8 cellular contexts compared by ENCODE assay signal in genomic region chr19:8569066-8569761, GRCh38. TPM values are rescaled to one million over a fixed set of nuclear protein-coding genes. Genes with fewer than 3 reads are reported as not detected.
DNase-seq lines count a peak whose midpoint lies in the region; TF ChIP-seq lines count a peak whose summit lies in the region.

No MANE protein-coding gene starts in this region.

- H3K27ac Mint-ChIP-seq in Calu3 (ENCODE audit: unreplicated experiment), result no peak overlapping the region
- H3K27ac Mint-ChIP-seq in activated T-cell treated with anti-CD3 and anti-CD28 coated beads, Interleukin-2, amount 50 U/mL, for 24 hours, result peak overlapping the region; percentile 86

- 0 out of 2 replicates have a peak overlapping the region, but pooled peaks have one; percentile 18 for H3K4me2 ChIP-seq in OCI-LY3 (ENCODE audit: low read length)

- no peak overlapping the region for H3K4me3 Mint-ChIP-seq in Calu3 (ENCODE audit: low read depth, unreplicated experiment)
- peak overlapping the region; percentile 11 for H3K4me3 Mint-ChIP-seq in activated T-cell treated with anti-CD3 and anti-CD28 coated beads, Interleukin-2, amount 50 U/mL, for 24 hours

- H4K20me1 ChIP-seq in OCI-LY3 (ENCODE audit: insufficient read depth, low read length), result no peaks in the 10 kb centered on the region

- no peaks in the 10 kb centered on the region for H3K4me1 ChIP-seq in HEK293 (ENCODE audit: control insufficient read depth, insufficient read depth, low read length)
- H3K4me1 ChIP-seq in OCI-LY3 (ENCODE audit: low read length), result peaks cover 7% of the 10 kb centered on the region

- POLR2A ChIA-PET in HEK293 (lab: Yijun Ruan, JAX), result no interaction called here

- H3K79me2 ChIP-seq in OCI-LY3 (ENCODE audit: low read length), result no peaks in the 10 kb centered on the region

- no peak overlapping the region for H2AFZ ChIP-seq in OCI-LY3 (ENCODE audit: low read depth, low read length)

- H3K9me3 ChIP-seq in HEK293 (ENCODE audit: control insufficient read depth, insufficient read depth, low read depth, low read length) (no peaks in the 10 kb centered on the region), OCI-LY3 (ENCODE audit: insufficient read depth, low read length) (no peaks in the 10 kb centered on the region)

- TF ChIP-seq CTCF in Calu3 (IDR thresholded peaks at IDR 0.05; ENCODE audit: unreplicated experiment), result no peak
- no peak for TF ChIP-seq CTCF in HEK293 (tag by site-specific recombination; IDR thresholded peaks at IDR 0.05)
- TF ChIP-seq CTCF in OCI-LY3 (IDR thresholded peaks at IDR 0.05; ENCODE audit: low read depth, low read length), result no peak

- H3K9me3 Mint-ChIP-seq in Calu3 (ENCODE audit: low read depth, unreplicated experiment), result no peaks in the 10 kb centered on the region
- no peaks in the 10 kb centered on the region for H3K9me3 Mint-ChIP-seq in activated T-cell treated with anti-CD3 and anti-CD28 coated beads, Interleukin-2, amount 50 U/mL, for 24 hours

- DNase-seq in Calu3, result peak; percentile 29
- DNase-seq in activated T-cell treated with anti-CD3 and anti-CD28 coated beads, Interleukin-2, amount 50 U/mL, for 24 hours, result peak; percentile 62
- peak; percentile 89 for DNase-seq in cardiac septum (ENCODE audit: low spot score)
- DNase-seq in stimulated activated CD8-positive, alpha-beta memory T cell treated with anti-CD3 and anti-CD28 coated beads, Interleukin-15, amount 100 ng/mL, for 4 hours (ENCODE audit: low read depth in 2 of 2), result peak; percentile 48 to 56
- no peak for DNase-seq in DMS153 treated with DMSO at 0.1 percent for 48 hours (lab: John Stamatoyannopoulos, UW; ENCODE audit: unreplicated experiment)
- no peak for DNase-seq in NCI-H748 treated with DMSO at 0.1 percent for 48 hours (lab: John Stamatoyannopoulos, UW)

- no peaks in the 10 kb centered on the region for H3K36me3 ChIP-seq in HEK293 (ENCODE audit: control insufficient read depth in 2 of 2, insufficient read depth in 1 of 2, low read length in 2 of 2)
- H3K36me3 ChIP-seq in OCI-LY3 (replicated peaks; ENCODE audit: low read depth, low read length), result no peaks in the 10 kb centered on the region

- CTCF ChIA-PET in Calu3 (lab: Charles Lee) (interaction anchor here (0.6 kb wide), 1 partner anchor 32 kb away, joined by 4 read pairs; no protein-coding TSS in a partner anchor), HEK293 (lab: Yijun Ruan, JAX) (interaction anchor here (1.3 to 2.4 kb wide), 2 partner anchors 11 to 17 kb away, joined by 3 to 26 read pairs; no protein-coding TSS in a partner anchor)

- H3K4me3 ChIP-seq in HEK293 (ENCODE audit: low read depth, low read length) (no peak overlapping the region), OCI-LY3 (ENCODE audit: low read length) (no peak overlapping the region)

- intact Hi-C loops in Calu3 (cut with micrococcal nuclease; ENCODE audit: unreplicated experiment), result no loop called here
- intact Hi-C loops in cardiac septum (cut with DNase I), result no loop called here

- BruUV-seq in Calu3 (replicated peaks; lab: Mats Ljungman, UMichigan), result no TSS peak

- no peaks in the 10 kb centered on the region for H3K4me1 Mint-ChIP-seq in Calu3 (ENCODE audit: low read depth, unreplicated experiment)
- H3K4me1 Mint-ChIP-seq in activated T-cell treated with anti-CD3 and anti-CD28 coated beads, Interleukin-2, amount 50 U/mL, for 24 hours (ENCODE audit: low read depth), result peaks cover 66% of the 10 kb centered on the region

- H3K27me3 ChIP-seq in OCI-LY3 (ENCODE audit: low read depth, low read length), result no peaks in the 10 kb centered on the region

- H3K27me3 Mint-ChIP-seq in Calu3 (ENCODE audit: unreplicated experiment), result peaks cover 23% of the 10 kb centered on the region
- H3K27me3 Mint-ChIP-seq in activated T-cell treated with anti-CD3 and anti-CD28 coated beads, Interleukin-2, amount 50 U/mL, for 24 hours, result no peaks in the 10 kb centered on the region

- H3K27ac ChIP-seq in HEK293 (ENCODE audit: extremely low read depth, low read depth, low read length) (no peak overlapping the region), OCI-LY3 (ENCODE audit: low read length) (no peak overlapping the region)

- no peak overlapping the region for H3K9ac ChIP-seq in OCI-LY3 (ENCODE audit: low read length)

- H3K36me3 Mint-ChIP-seq in Calu3 (ENCODE audit: insufficient read depth, unreplicated experiment), result no peaks in the 10 kb centered on the region
- no peaks in the 10 kb centered on the region for H3K36me3 Mint-ChIP-seq in activated T-cell treated with anti-CD3 and anti-CD28 coated beads, Interleukin-2, amount 50 U/mL, for 24 hours (ENCODE audit: low read depth)

TF ChIP-seq in HEK293, 187 proteins besides CTCF, POLR2A, EP300 and RAD21:
- TF ChIP-seq ZNF302 (tag by site-specific recombination; IDR thresholded peaks at IDR 0.05; ENCODE audit: low read depth) (no peak), ZNF24 (tag by site-specific recombination; IDR thresholded peaks at IDR 0.05) (peak; percentile 74)

RNA-seq across cellular contexts. Expression of gene MYO1F, which starts 8.0 kb away (rescaled TPM):
- 1.3 TPM in 1 of 2 replicates, not detected in the other for total RNA-seq in Calu3 (2022)
- 9.0 TPM for total RNA-seq in cardiac septum

RNA-seq across cellular contexts. Expression of gene ADAMTS10, which starts 41.3 kb away (rescaled TPM):
- total RNA-seq in Calu3 (2022) (0.76 TPM in 1 of 2 replicates, not detected in the other), cardiac septum (15.0 TPM)

RNA-seq across cellular contexts. Expression of gene ZNF414, which starts 55.2 kb away (rescaled TPM):
- total RNA-seq in Calu3 (2022) (8.7 and 11.8 TPM in 2 replicates), cardiac septum (20.2 TPM)

Comparison
In these comparisons a context has a peak if more than half of its experiments do, and no peak if none do; other contexts are left out.
1. DNase-seq: peak in Calu3 (single experiment), activated T-cell treated with anti-CD3 and anti-CD28 coated beads, Interleukin-2, amount 50 U/mL, for 24 hours (single experiment), cardiac septum (single experiment) and stimulated activated CD8-positive, alpha-beta memory T cell treated with anti-CD3 and anti-CD28 coated beads, Interleukin-15, amount 100 ng/mL, for 4 hours (2 of 2); none in DMS153 treated with DMSO at 0.1 percent for 48 hours (single experiment) and NCI-H748 treated with DMSO at 0.1 percent for 48 hours (single experiment).